In the genomic region with DNA sequence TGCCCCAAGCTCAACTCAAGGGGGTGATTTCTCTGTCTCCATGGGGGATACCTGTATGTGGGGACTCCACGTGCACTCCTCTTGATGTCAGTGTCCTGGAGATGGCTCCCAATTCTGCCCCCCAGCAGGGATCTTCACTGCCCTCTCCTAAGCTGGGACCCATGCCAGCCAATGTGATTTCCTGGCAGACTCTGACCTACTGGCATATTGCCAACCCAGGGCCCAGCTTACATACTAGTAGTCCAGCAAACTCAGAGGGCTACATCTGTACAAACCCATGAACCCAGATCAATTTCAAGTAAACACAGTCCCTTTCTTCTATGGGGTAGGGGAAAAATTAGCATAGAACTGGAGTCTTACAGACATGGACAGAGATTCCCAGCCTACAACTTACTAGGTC, we compare ENCODE assay signal across 12 cellular contexts. TPM values are rescaled to one million over a fixed set of nuclear protein-coding genes. Genes with fewer than 3 reads are reported as not detected.
DNase-seq lines count a peak whose midpoint lies in the region; TF ChIP-seq lines count a peak whose summit lies in the region.
"Had no signal": no experiment of that assay in that cellular context is flagged by ENCODE, and none has a peak within 500 bp of the region (broad histone marks: within the 10 kb centered on the region; RNA-seq: fewer than 3 reads in every experiment).

No MANE protein-coding gene starts in this region.

- BruUV-seq in Calu3 (replicated peaks; lab: Mats Ljungman, UMichigan) = no TSS peak

- intact Hi-C loops in Calu3 (cut with micrococcal nuclease; ENCODE audit: unreplicated experiment) = no loop called here

- H3K4me3 Mint-ChIP-seq in Calu3 (ENCODE audit: low read depth, unreplicated experiment) = no peak overlapping the region
- H3K4me3 Mint-ChIP-seq in activated T-cell treated with anti-CD3 and anti-CD28 coated beads, Interleukin-2, amount 50 U/mL, for 24 hours = no peak overlapping the region
- H3K4me3 Mint-ChIP-seq: CD8-positive, alpha-beta memory T cell had no signal

- peak overlapping the region in 1 of 5 donors; percentile 5 for H3K4me3 ChIP-seq in subcutaneous abdominal adipose tissue (ENCODE audit: low read depth in 1 of 5, low read length in 5 of 5)
- no peak overlapping the region for H3K4me3 ChIP-seq in smooth muscle cell
- H3K4me3 ChIP-seq in MM.1S (ENCODE audit: low read length) = no peak overlapping the region

- H3K9ac ChIP-seq in subcutaneous abdominal adipose tissue (ENCODE audit: low read length in 5 of 5) (peak overlapping the region in 3 of 5 donors; percentile 19 to 46 (median 31)), smooth muscle cell (ENCODE audit: low read depth) (no peak overlapping the region), MM.1S (ENCODE audit: low read length) (no peak overlapping the region)

- CTCF ChIA-PET in Calu3 (lab: Charles Lee) = interaction anchor here (0.6 to 0.7 kb wide), 2 partner anchors 16 to 300 kb away, joined by 3 to 7 read pairs; no protein-coding TSS in a partner anchor

- TF ChIP-seq CTCF in smooth muscle cell (IDR thresholded peaks at IDR 0.05; ENCODE audit: borderline replicate concordance, insufficient read depth, poor library complexity, severe bottlenecking) (no peak), Calu3 (IDR thresholded peaks at IDR 0.05; ENCODE audit: unreplicated experiment) (no peak), MM.1S (IDR thresholded peaks at IDR 0.05; ENCODE audit: low read length) (no peak)

- H3K9me3 Mint-ChIP-seq in Calu3 (ENCODE audit: low read depth, unreplicated experiment) = no peaks in the 10 kb centered on the region
- no peaks in the 10 kb centered on the region for H3K9me3 Mint-ChIP-seq in activated T-cell treated with anti-CD3 and anti-CD28 coated beads, Interleukin-2, amount 50 U/mL, for 24 hours
- H3K9me3 Mint-ChIP-seq: CD8-positive, alpha-beta memory T cell had no signal

- H3K9me3 ChIP-seq in subcutaneous abdominal adipose tissue (ENCODE audit: control insufficient read depth in 5 of 5, low read length in 5 of 5) (no peaks in the 10 kb centered on the region), smooth muscle cell (replicated peaks; ENCODE audit: low read depth) (no peaks in the 10 kb centered on the region), MM.1S (replicated peaks; ENCODE audit: insufficient read depth, low read length) (no peaks in the 10 kb centered on the region)

- no peaks in the 10 kb centered on the region for H4K20me1 ChIP-seq in smooth muscle cell (ENCODE audit: low read depth)
- H4K20me1 ChIP-seq in MM.1S (ENCODE audit: insufficient read depth, low read length) = no peaks in the 10 kb centered on the region

- no peaks in the 10 kb centered on the region for H3F3A ChIP-seq in smooth muscle cell (ENCODE audit: low read depth)
- H3F3A ChIP-seq in MM.1S (ENCODE audit: insufficient read depth, low read length) = no peaks in the 10 kb centered on the region

- H3K27me3 Mint-ChIP-seq in Calu3 (ENCODE audit: unreplicated experiment) = no peaks in the 10 kb centered on the region
- no peaks in the 10 kb centered on the region for H3K27me3 Mint-ChIP-seq in activated T-cell treated with anti-CD3 and anti-CD28 coated beads, Interleukin-2, amount 50 U/mL, for 24 hours

- H3K27ac ChIP-seq in subcutaneous abdominal adipose tissue (ENCODE audit: low read depth, low read length) (peak overlapping the region; percentile 58), smooth muscle cell (ENCODE audit: low read depth) (no peak overlapping the region), MM.1S (ENCODE audit: low read length) (no peak overlapping the region)
- H3K27ac ChIP-seq: VCaP had no signal

- peak; percentile 61 for DNase-seq in NCI-H1105 treated with DMSO at 0.1 percent for 48 hours (lab: John Stamatoyannopoulos, UW)
- peak; percentile 20 for DNase-seq in astrocyte of the hippocampus (ENCODE audit: low read depth, low spot score)
- DNase-seq in kidney tubule cell (ENCODE audit: low spot score) = peak; percentile 26
- no peak for DNase-seq in smooth muscle cell (lab: John Stamatoyannopoulos, UW; ENCODE audit: unreplicated experiment)
- DNase-seq in Calu3 = no peak
- DNase-seq in activated T-cell treated with anti-CD3 and anti-CD28 coated beads, Interleukin-2, amount 50 U/mL, for 24 hours = no peak
- no peak for DNase-seq in MM.1S
- DNase-seq: CD8-positive, alpha-beta memory T cell; NCI-H2107; stimulated activated naive CD4-positive, alpha-beta T cell treated with Interleukin-2 at 50 U/mL for 16 hours had no signal

- no peaks in the 10 kb centered on the region for H3K9me2 ChIP-seq in MM.1S (replicated peaks; ENCODE audit: insufficient read depth, low read length)

- H3K36me3 Mint-ChIP-seq in Calu3 (ENCODE audit: insufficient read depth, unreplicated experiment) = no peaks in the 10 kb centered on the region
- no peaks in the 10 kb centered on the region for H3K36me3 Mint-ChIP-seq in activated T-cell treated with anti-CD3 and anti-CD28 coated beads, Interleukin-2, amount 50 U/mL, for 24 hours (ENCODE audit: low read depth)
- H3K36me3 Mint-ChIP-seq: CD8-positive, alpha-beta memory T cell had no signal

- no peaks in the 10 kb centered on the region for H3K79me2 ChIP-seq in smooth muscle cell (ENCODE audit: low read depth)
- no peaks in the 10 kb centered on the region for H3K79me2 ChIP-seq in MM.1S (ENCODE audit: low read length)

- 94% methylated on average over 1 of the region's 1 CpG for WGBS in smooth muscle cell (ENCODE audit: low lambda C conversion rate)

- H3K4me1 ChIP-seq in subcutaneous abdominal adipose tissue (ENCODE audit: control insufficient read depth in 5 of 5, insufficient read depth in 5 of 5, low read length in 5 of 5) = peaks cover 2 to 65% (median 21%) of the 10 kb centered on the region in 5 donors
- H3K4me1 ChIP-seq in smooth muscle cell (ENCODE audit: low read depth) = no peaks in the 10 kb centered on the region
- H3K4me1 ChIP-seq in MM.1S (ENCODE audit: low read length) = no peaks in the 10 kb centered on the region

- H3K36me3 ChIP-seq in subcutaneous abdominal adipose tissue (ENCODE audit: control insufficient read depth in 5 of 5, insufficient read depth in 5 of 5, low read length in 5 of 5) (no peaks in the 10 kb centered on the region), smooth muscle cell (ENCODE audit: low read depth) (no peaks in the 10 kb centered on the region), MM.1S (replicated peaks; ENCODE audit: insufficient read depth, low read length) (no peaks in the 10 kb centered on the region)

- no peak overlapping the region for H2AFZ ChIP-seq in smooth muscle cell (ENCODE audit: low read depth)
- H2AFZ ChIP-seq in MM.1S (ENCODE audit: low read length) = no peak overlapping the region

- no peak overlapping the region for H3K4me2 ChIP-seq in smooth muscle cell
- no peak overlapping the region for H3K4me2 ChIP-seq in MM.1S (ENCODE audit: low read depth, low read length)

- H3K27ac Mint-ChIP-seq in Calu3 (ENCODE audit: unreplicated experiment) = no peak overlapping the region
- H3K27ac Mint-ChIP-seq in activated T-cell treated with anti-CD3 and anti-CD28 coated beads, Interleukin-2, amount 50 U/mL, for 24 hours = no peak overlapping the region

- H3K27me3 ChIP-seq in subcutaneous abdominal adipose tissue (ENCODE audit: control insufficient read depth in 5 of 5, insufficient read depth in 4 of 5, low read length in 5 of 5) (peaks cover 0 to 3% (median 0%) of the 10 kb centered on the region in 5 donors), smooth muscle cell (ENCODE audit: low read depth) (no peaks in the 10 kb centered on the region), MM.1S (replicated peaks; ENCODE audit: insufficient read depth, low read length) (no peaks in the 10 kb centered on the region)

- no peaks in the 10 kb centered on the region for H3K4me1 Mint-ChIP-seq in Calu3 (ENCODE audit: low read depth, unreplicated experiment)
- no peaks in the 10 kb centered on the region for H3K4me1 Mint-ChIP-seq in activated T-cell treated with anti-CD3 and anti-CD28 coated beads, Interleukin-2, amount 50 U/mL, for 24 hours (ENCODE audit: low read depth)
- H3K4me1 Mint-ChIP-seq: CD8-positive, alpha-beta memory T cell had no signal

RNA-seq across cellular contexts. Expression of a gene that starts 26.2 kb away (rescaled TPM):
- 52.2 and 80.9 TPM in 2 replicates for total RNA-seq in smooth muscle cell
- 13.6 and 15.5 TPM in 2 replicates for polyA plus RNA-seq in smooth muscle cell
- 15.7 and 21.4 TPM in 2 replicates for total RNA-seq in Calu3 (2022)

Comparison
In these comparisons a context has a peak if more than half of its experiments do, and no peak if none do; other contexts are left out.
1. DNase-seq: peak in NCI-H1105 treated with DMSO at 0.1 percent for 48 hours (single experiment), astrocyte of the hippocampus (single experiment) and kidney tubule cell (single experiment); none in smooth muscle cell (single experiment), Calu3 (single experiment), activated T-cell treated with anti-CD3 and anti-CD28 coated beads, Interleukin-2, amount 50 U/mL, for 24 hours (single experiment) and MM.1S (single experiment).
2. H3K9ac ChIP-seq: peak in subcutaneous abdominal adipose tissue (3 of 5); none in smooth muscle cell (single experiment) and MM.1S (single experiment).